ENCODE assay signal across 13 cellular contexts in genomic region chr15:101092186-101092866, GRCh38.
DNase-seq lines count a peak whose midpoint lies in the region; ATAC-seq and TF ChIP-seq lines count a peak whose summit lies in the region.
"Had no signal": no experiment of that assay in that cellular context is flagged by ENCODE, and none has a peak within 500 bp of the region (broad histone marks: within the 10 kb centered on the region; RNA-seq: fewer than 3 reads in every experiment).

No MANE protein-coding gene starts in this region.

- TF ChIP-seq CTCF in natural killer cell (IDR thresholded peaks at IDR 0.05) (no peak), fibroblast of lung (conservative IDR thresholded peaks at IDR 0.05 in 1 of 2, IDR thresholded peaks at IDR 0.05 in 1 of 2; ENCODE audit: low read depth in 1 of 2, low read length in 2 of 2) (no peak), parathyroid adenoma (IDR thresholded peaks at IDR 0.05) (no peak)

- H3K9me3 ChIP-seq in fibroblast of lung (ENCODE audit: control insufficient read depth, insufficient read depth, low read depth, low read length) (no peaks in the 10 kb centered on the region), parathyroid adenoma (ENCODE audit: control insufficient read depth, low read length) (no peaks in the 10 kb centered on the region)

- no peaks in the 10 kb centered on the region for H3K9me3 Mint-ChIP-seq in natural killer cell treated with Interleukin-12 subunit alpha and Interleukin-12 subunit beta and Interleukin-15 and Interleukin-18, amount 100 ng/mL, for 72 hours
- no peaks in the 10 kb centered on the region for H3K9me3 Mint-ChIP-seq in natural killer cell
- H3K9me3 Mint-ChIP-seq: activated naive CD4-positive, alpha-beta T cell treated with anti-CD3 and anti-CD28 coated beads, Interleukin-2, amount 50 U/mL, for 24 hours had no signal

- H3K27me3 ChIP-seq in fibroblast of lung (ENCODE audit: control insufficient read depth, insufficient read depth, low read length) (no peaks in the 10 kb centered on the region), parathyroid adenoma (ENCODE audit: control insufficient read depth, insufficient read depth, low read length) (no peaks in the 10 kb centered on the region)

- no peak for ATAC-seq in natural killer cell treated with Interleukin-12 subunit alpha and Interleukin-12 subunit beta and Interleukin-15 and Interleukin-18, amount 100 ng/mL, for 72 hours
- ATAC-seq in natural killer cell (no peak), GM19351 (IDR thresholded peaks at IDR 0.05; ENCODE audit: unreplicated experiment) (no peak), HG03175 (IDR thresholded peaks at IDR 0.05; ENCODE audit: unreplicated experiment) (no peak)

- H3K36me3 Mint-ChIP-seq in natural killer cell treated with Interleukin-12 subunit alpha and Interleukin-12 subunit beta and Interleukin-15 and Interleukin-18, amount 100 ng/mL, for 72 hours: no peaks in the 10 kb centered on the region
- no peaks in the 10 kb centered on the region for H3K36me3 Mint-ChIP-seq in natural killer cell
- H3K36me3 Mint-ChIP-seq: activated naive CD4-positive, alpha-beta T cell treated with anti-CD3 and anti-CD28 coated beads, Interleukin-2, amount 50 U/mL, for 24 hours had no signal

- H3K4me1 ChIP-seq in fibroblast of lung (ENCODE audit: control insufficient read depth, extremely low read depth, insufficient read depth, low read length) (peaks cover 16% of the 10 kb centered on the region), parathyroid adenoma (no peaks in the 10 kb centered on the region)

- peak overlapping the region; percentile 39 for H3K9ac ChIP-seq in fibroblast of lung (ENCODE audit: insufficient read depth, low read length)
- H3K9ac ChIP-seq in parathyroid adenoma: no peak overlapping the region

- H4K20me1 ChIP-seq in fibroblast of lung (ENCODE audit: control insufficient read depth, extremely low read depth, insufficient read depth, low read length): no peaks in the 10 kb centered on the region

- H3K36me3 ChIP-seq in fibroblast of lung (ENCODE audit: control insufficient read depth, insufficient read depth, low read length) (no peaks in the 10 kb centered on the region), parathyroid adenoma (ENCODE audit: control insufficient read depth, insufficient read depth, low read length) (no peaks in the 10 kb centered on the region)

- no peak overlapping the region for H3K4me3 ChIP-seq in fibroblast of lung (replicated peaks in 1 of 4; ENCODE audit: control extremely low read depth in 1 of 4, insufficient read depth in 1 of 4, low read depth in 3 of 4, low read length in 4 of 4)
- no peak overlapping the region for H3K4me3 ChIP-seq in parathyroid adenoma (ENCODE audit: low read depth, low read length)

- H3K79me2 ChIP-seq in fibroblast of lung (ENCODE audit: control insufficient read depth, insufficient read depth, low read length) (no peaks in the 10 kb centered on the region), parathyroid adenoma (no peaks in the 10 kb centered on the region)

- no peak overlapping the region for H3K4me3 Mint-ChIP-seq in natural killer cell treated with Interleukin-12 subunit alpha and Interleukin-12 subunit beta and Interleukin-15 and Interleukin-18, amount 100 ng/mL, for 72 hours
- no peak overlapping the region for H3K4me3 Mint-ChIP-seq in natural killer cell
- H3K4me3 Mint-ChIP-seq: activated naive CD4-positive, alpha-beta T cell treated with anti-CD3 and anti-CD28 coated beads, Interleukin-2, amount 50 U/mL, for 24 hours had no signal

- peaks cover 0 to 7% of the 10 kb centered on the region in 2 donors for H3K4me1 Mint-ChIP-seq in natural killer cell treated with Interleukin-12 subunit alpha and Interleukin-12 subunit beta and Interleukin-15 and Interleukin-18, amount 100 ng/mL, for 72 hours (ENCODE audit: low read depth in 2 of 2)
- H3K4me1 Mint-ChIP-seq in natural killer cell: peaks cover 0 to 7% of the 10 kb centered on the region in 2 donors
- H3K4me1 Mint-ChIP-seq: activated naive CD4-positive, alpha-beta T cell treated with anti-CD3 and anti-CD28 coated beads, Interleukin-2, amount 50 U/mL, for 24 hours had no signal

- peak; percentile 41 for DNase-seq in natural killer cell treated with Interleukin-12 subunit alpha and Interleukin-12 subunit beta and Interleukin-15 and Interleukin-18, amount 100 ng/mL, for 72 hours (ENCODE audit: low spot score)
- no peak for DNase-seq in natural killer cell
- DNase-seq in fibroblast of lung (ENCODE audit: low read depth in 2 of 2): peak; percentile 13 to 59
- no peak for DNase-seq in HK-2 (ENCODE audit: unreplicated experiment)
- no peak for DNase-seq in medulla oblongata (ENCODE audit: extremely low spot score)
- DNase-seq: DND-41, H7, hippocampal formation, NCI-H1417 had no signal

- H3K27me3 Mint-ChIP-seq in natural killer cell treated with Interleukin-12 subunit alpha and Interleukin-12 subunit beta and Interleukin-15 and Interleukin-18, amount 100 ng/mL, for 72 hours: peaks cover 5 to 12% of the 10 kb centered on the region in 2 donors
- peaks cover 0 to 3% of the 10 kb centered on the region in 2 donors for H3K27me3 Mint-ChIP-seq in natural killer cell (ENCODE audit: low read depth in 2 of 2)
- H3K27me3 Mint-ChIP-seq: activated naive CD4-positive, alpha-beta T cell treated with anti-CD3 and anti-CD28 coated beads, Interleukin-2, amount 50 U/mL, for 24 hours had no signal

- peak overlapping the region; percentile 79 for H3K27ac ChIP-seq in fibroblast of lung (ENCODE audit: insufficient read depth, low read length)
- peak overlapping the region; percentile 60 for H3K27ac ChIP-seq in parathyroid adenoma

- H3K27ac Mint-ChIP-seq in natural killer cell treated with Interleukin-12 subunit alpha and Interleukin-12 subunit beta and Interleukin-15 and Interleukin-18, amount 100 ng/mL, for 72 hours: peak overlapping the region in 1 of 2 donors; percentile 21
- H3K27ac Mint-ChIP-seq in natural killer cell: no peak overlapping the region
- H3K27ac Mint-ChIP-seq: activated naive CD4-positive, alpha-beta T cell treated with anti-CD3 and anti-CD28 coated beads, Interleukin-2, amount 50 U/mL, for 24 hours had no signal

- H2AFZ ChIP-seq in fibroblast of lung (ENCODE audit: low read length) (no peak overlapping the region), parathyroid adenoma (no peak overlapping the region)

- intact Hi-C loops in natural killer cell (cut with micrococcal nuclease): no loop called here

- H3K4me2 ChIP-seq in fibroblast of lung (ENCODE audit: extremely low read depth, insufficient read depth, low read length) (peak overlapping the region; percentile 9), parathyroid adenoma (ENCODE audit: low read length) (no peak overlapping the region)

Comparison
In these comparisons a context has a peak if more than half of its experiments do, and no peak if none do; other contexts are left out.
1. DNase-seq: peak in natural killer cell treated with Interleukin-12 subunit alpha and Interleukin-12 subunit beta and Interleukin-15 and Interleukin-18, amount 100 ng/mL, for 72 hours (single experiment) and fibroblast of lung (2 of 2); none in natural killer cell (single experiment), HK-2 (single experiment) and medulla oblongata (single experiment).